31 cellular contexts compared by ENCODE assay signal in genomic region chr1:207365063-207365462, GRCh38.
"Had no signal": no experiment of that assay in that cellular context is flagged by ENCODE, and none has a peak within 500 bp of the region (broad histone marks: within the 10 kb centered on the region; RNA-seq: fewer than 3 reads in every experiment).

No MANE protein-coding gene starts in this region.

- H3K4me2 ChIP-seq: PC-9 had no signal

- H3K27me3 ChIP-seq: SJCRH30 had no signal

- H3K9me3 ChIP-seq: SJCRH30 had no signal

- DNase-seq: Karpas-422, NCI-H1048, NCI-H1092 treated with DMSO at 0.1 percent for 48 hours, NCI-H1105 treated with DMSO at 0.1 percent for 48 hours, NCI-H1417, NCI-H1436, NCI-H146, NCI-H1694, NCI-H187 treated with DMSO at 0.1 percent for 48 hours, NCI-H2029, NCI-H2081, NCI-H2171 treated with DMSO at 0.1 percent for 48 hours, NCI-H2227 treated with DMSO at 0.1 percent for 48 hours, NCI-H345, NCI-H446 treated with DMSO at 0.1 percent for 48 hours, NCI-H510A, NCI-H524, NCI-H69, NCI-H748 treated with DMSO at 0.1 percent for 48 hours, NCI-H82, PC-9, SHP77, SIG-M5, SJCRH30, T-cell had no signal

- H3K4me3 ChIP-seq: PC-9, SJCRH30, SK-N-MC had no signal

- FAIRE-seq: RCC 7860 had no signal

- H3K4me1 ChIP-seq: SJCRH30 had no signal

- ATAC-seq: Panc1, Right ventricle myocardium inferior, SK-N-SH treated with all-trans-retinoic acid at 6 μM for 48 hours, T-cell had no signal

- H2AFZ ChIP-seq: PC-9 had no signal

- H3K36me3 ChIP-seq: SJCRH30 had no signal

- H3K27ac ChIP-seq: PC-9, RWPE1, SJCRH30, SK-N-MC had no signal
